In the genomic region with DNA sequence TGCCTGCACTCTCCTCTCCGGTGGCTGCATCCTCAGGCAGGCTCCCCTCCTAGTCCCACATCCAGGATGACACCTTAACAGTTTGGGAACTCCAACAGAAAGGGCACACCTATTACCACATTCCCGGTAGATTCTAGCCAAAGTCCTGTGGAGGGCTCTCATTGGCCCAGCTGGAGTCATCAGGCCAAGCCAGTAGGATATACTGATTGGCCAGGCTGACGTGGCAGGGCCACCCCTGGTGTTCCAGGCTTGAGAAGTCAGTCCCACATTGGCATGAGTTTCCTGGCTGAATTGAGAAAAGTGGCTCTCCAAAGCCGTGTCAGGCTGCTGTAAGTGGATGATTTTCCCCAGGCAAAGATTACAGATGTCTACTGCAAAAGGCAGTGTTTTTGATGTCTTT, we compare ENCODE assay signal across 1 cellular context.
TF ChIP-seq lines count a peak whose summit lies in the region.

No MANE protein-coding gene starts in this region.

TF ChIP-seq in IMR-90, 13 proteins besides CTCF, POLR2A, EP300 and RAD21:
- TF ChIP-seq MAZ (IDR thresholded peaks at IDR 0.05; ENCODE audit: borderline replicate concordance, low read depth, low read length) (no peak), MAFK (IDR thresholded peaks at IDR 0.05; ENCODE audit: low read depth, low read length) (no peak), MXI1 (IDR thresholded peaks at IDR 0.05; ENCODE audit: borderline replicate concordance, low read depth, low read length) (no peak), CHD1 (IDR thresholded peaks at IDR 0.05; ENCODE audit: low read depth, low read length) (no peak), SMC3 (IDR thresholded peaks at IDR 0.05; ENCODE audit: low read depth, low read length) (no peak), BHLHE40 (IDR thresholded peaks at IDR 0.05; ENCODE audit: low read depth, low read length) (no peak), RFX5 (IDR thresholded peaks at IDR 0.05; ENCODE audit: low read depth, low read length) (no peak), FOS (IDR thresholded peaks at IDR 0.05; ENCODE audit: low read depth, low read length) (no peak), NFE2L2 (IDR thresholded peaks at IDR 0.05; ENCODE audit: low read depth, low read length) (no peak), CEBPB (IDR thresholded peaks at IDR 0.05; ENCODE audit: low read depth, low read length) (no peak), RCOR1 (IDR thresholded peaks at IDR 0.05; ENCODE audit: insufficient replicate concordance, low read length) (no peak)
- TF ChIP-seq, protein P1, sequence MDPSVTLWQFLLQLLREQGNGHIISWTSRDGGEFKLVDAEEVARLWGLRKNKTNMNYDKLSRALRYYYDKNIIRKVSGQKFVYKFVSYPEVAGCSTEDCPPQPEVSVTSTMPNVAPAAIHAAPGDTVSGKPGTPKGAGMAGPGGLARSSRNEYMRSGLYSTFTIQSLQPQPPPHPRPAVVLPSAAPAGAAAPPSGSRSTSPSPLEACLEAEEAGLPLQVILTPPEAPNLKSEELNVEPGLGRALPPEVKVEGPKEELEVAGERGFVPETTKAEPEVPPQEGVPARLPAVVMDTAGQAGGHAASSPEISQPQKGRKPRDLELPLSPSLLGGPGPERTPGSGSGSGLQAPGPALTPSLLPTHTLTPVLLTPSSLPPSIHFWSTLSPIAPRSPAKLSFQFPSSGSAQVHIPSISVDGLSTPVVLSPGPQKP (IDR thresholded peaks at IDR 0.05; ENCODE audit: borderline replicate concordance, low read depth, low read length) = no peak
- TF ChIP-seq, protein P2, sequence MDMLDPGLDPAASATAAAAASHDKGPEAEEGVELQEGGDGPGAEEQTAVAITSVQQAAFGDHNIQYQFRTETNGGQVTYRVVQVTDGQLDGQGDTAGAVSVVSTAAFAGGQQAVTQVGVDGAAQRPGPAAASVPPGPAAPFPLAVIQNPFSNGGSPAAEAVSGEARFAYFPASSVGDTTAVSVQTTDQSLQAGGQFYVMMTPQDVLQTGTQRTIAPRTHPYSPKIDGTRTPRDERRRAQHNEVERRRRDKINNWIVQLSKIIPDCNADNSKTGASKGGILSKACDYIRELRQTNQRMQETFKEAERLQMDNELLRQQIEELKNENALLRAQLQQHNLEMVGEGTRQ (IDR thresholded peaks at IDR 0.05; ENCODE audit: low read depth, low read length) = no peak
TF ChIP-seq in IMR-90: peak in this region for 0.
